In genomic region chr16:29198231-29198630, GRCh38 we compare ENCODE assay signal across 19 cellular contexts.
DNase-seq lines count a peak whose midpoint lies in the region; ATAC-seq and TF ChIP-seq lines count a peak whose summit lies in the region.
"Had no signal": no experiment of that assay in that cellular context is flagged by ENCODE, and none has a peak within 500 bp of the region (broad histone marks: within the 10 kb centered on the region; RNA-seq: fewer than 3 reads in every experiment).

No MANE protein-coding gene starts in this region.

- H3K4me1 Mint-ChIP-seq in glutamatergic neuron (ENCODE audit: low read depth, unreplicated experiment): peaks cover 12% of the 10 kb centered on the region

- no peak for TF ChIP-seq CTCF in AG04450 (IDR thresholded peaks at IDR 0.05; ENCODE audit: low read depth, low read length)
- no peak for TF ChIP-seq CTCF in HEK293 (tag by site-specific recombination; IDR thresholded peaks at IDR 0.05)
- TF ChIP-seq CTCF in glutamatergic neuron (IDR thresholded peaks at IDR 0.05; ENCODE audit: partially characterized antibody, unreplicated experiment): no peak
- no peak for TF ChIP-seq CTCF in mucosa of descending colon (IDR thresholded peaks at IDR 0.05)

- peak overlapping the region; percentile 2 for H3K4me3 Mint-ChIP-seq in glutamatergic neuron (ENCODE audit: unreplicated experiment)
- H3K4me3 Mint-ChIP-seq: CD14-positive monocyte had no signal

- ATAC-seq in mucosa of descending colon (no peak), HG03460 (IDR thresholded peaks at IDR 0.05; ENCODE audit: unreplicated experiment) (no peak)

- no peaks in the 10 kb centered on the region; the same call in 1 of the 2 replicates for H3K9me3 ChIP-seq in AG04450 (ENCODE audit: control insufficient read depth, insufficient read depth, low read length)
- H3K9me3 ChIP-seq in HEK293 (ENCODE audit: control insufficient read depth, insufficient read depth, low read depth, low read length): no peaks in the 10 kb centered on the region
- no peaks in the 10 kb centered on the region for H3K9me3 ChIP-seq in HAP-1
- H3K9me3 ChIP-seq in Karpas-422 (ENCODE audit: low read length): no peaks in the 10 kb centered on the region
- H3K9me3 ChIP-seq in mucosa of descending colon: no peaks in the 10 kb centered on the region
- H3K9me3 ChIP-seq: Caco-2 had no signal

- peaks cover 5% of the 10 kb centered on the region for H3K9me3 Mint-ChIP-seq in glutamatergic neuron (ENCODE audit: unreplicated experiment)

- intact Hi-C loops in mucosa of descending colon (cut with DNase I, micrococcal nuclease): no loop called here

- H3K27ac Mint-ChIP-seq in glutamatergic neuron (ENCODE audit: unreplicated experiment): no peak overlapping the region

- peak overlapping the region; percentile 2 for H3K27ac ChIP-seq in AG04450 (ENCODE audit: low read depth, low read length)
- no peak overlapping the region for H3K27ac ChIP-seq in HEK293 (ENCODE audit: extremely low read depth, low read depth, low read length)
- peak overlapping the region; percentile 93 for H3K27ac ChIP-seq in rectal smooth muscle tissue (ENCODE audit: low read depth, low read length)
- H3K27ac ChIP-seq in Karpas-422 (ENCODE audit: low read length): no peak overlapping the region

- H3K9me2 ChIP-seq in Karpas-422 (replicated peaks; ENCODE audit: insufficient read depth, low read length): no peaks in the 10 kb centered on the region

- peaks cover 2% of the 10 kb centered on the region for H3K27me3 Mint-ChIP-seq in glutamatergic neuron (ENCODE audit: unreplicated experiment)

- H2AFZ ChIP-seq in Karpas-422 (ENCODE audit: low read length): no peak overlapping the region

- H3K4me3 ChIP-seq in AG04450 (ENCODE audit: low read depth, low read length): no peak overlapping the region
- H3K4me3 ChIP-seq in HEK293 (ENCODE audit: low read depth, low read length): no peak overlapping the region
- H3K4me3 ChIP-seq in rectal smooth muscle tissue (ENCODE audit: low read length): no peak overlapping the region
- no peak overlapping the region for H3K4me3 ChIP-seq in HAP-1
- no peak overlapping the region for H3K4me3 ChIP-seq in Karpas-422 (ENCODE audit: low read length)
- H3K4me3 ChIP-seq in mucosa of descending colon: no peak overlapping the region

- POLR2A ChIA-PET in AG04450 (lab: Yijun Ruan, JAX) (no interaction called here), HEK293 (lab: Yijun Ruan, JAX) (no interaction called here)

- no peaks in the 10 kb centered on the region for H3K79me2 ChIP-seq in Karpas-422 (ENCODE audit: low read length)

- no peaks in the 10 kb centered on the region for H4K20me1 ChIP-seq in Karpas-422 (ENCODE audit: insufficient read depth, low read depth, low read length)

- DNase-seq in AG04450 (ENCODE audit: low read depth, low spot score): no peak
- no peak for DNase-seq in glutamatergic neuron
- no peak for DNase-seq in HAP-1 (ENCODE audit: low spot score in 2 of 2)
- no peak for DNase-seq in Karpas-422
- DNase-seq in mucosa of descending colon: no peak
- DNase-seq: AML-193, DMS153, EL, HCEC 1CT, KBM-7, NCI-H1436, NCI-H2081 treated with DMSO at 0.1 percent for 48 hours, NCI-H2227 treated with DMSO at 0.1 percent for 48 hours, NCI-H524 had no signal

- in situ Hi-C loops in HAP-1 (cut with MboI; ENCODE audit: low sequenced_read_pairs): no loop called here

- CTCF ChIA-PET in AG04450 (lab: Charles Lee) (no interaction called here), HEK293 (lab: Yijun Ruan, JAX) (no interaction called here)

- H3K9ac ChIP-seq in rectal smooth muscle tissue (ENCODE audit: low read length): no peak overlapping the region
- no peak overlapping the region for H3K9ac ChIP-seq in Karpas-422 (ENCODE audit: low read length)

- H3K27me3 ChIP-seq in AG04450 (ENCODE audit: control insufficient read depth, insufficient read depth, low read length): no peaks in the 10 kb centered on the region
- H3K27me3 ChIP-seq in rectal smooth muscle tissue (ENCODE audit: control insufficient read depth, insufficient read depth, low read length): no peaks in the 10 kb centered on the region
- no peaks in the 10 kb centered on the region for H3K27me3 ChIP-seq in HAP-1 (ENCODE audit: low read depth)
- no peaks in the 10 kb centered on the region for H3K27me3 ChIP-seq in Karpas-422 (ENCODE audit: low read length)

- no peak overlapping the region for H3K4me2 ChIP-seq in Karpas-422 (ENCODE audit: low read depth, low read length, poor library complexity, severe bottlenecking)

- H3K36me3 ChIP-seq in HEK293 (ENCODE audit: control insufficient read depth in 2 of 2, insufficient read depth in 1 of 2, low read length in 2 of 2) (no peaks in the 10 kb centered on the region), rectal smooth muscle tissue (ENCODE audit: control insufficient read depth, insufficient read depth, low read length) (no peaks in the 10 kb centered on the region), HAP-1 (replicated peaks) (no peaks in the 10 kb centered on the region), Karpas-422 (ENCODE audit: insufficient read depth, low read length) (no peaks in the 10 kb centered on the region), mucosa of descending colon (ENCODE audit: low read depth) (no peaks in the 10 kb centered on the region)

- H3K36me3 Mint-ChIP-seq in glutamatergic neuron (ENCODE audit: unreplicated experiment): no peaks in the 10 kb centered on the region

- H3K4me1 ChIP-seq in HEK293 (ENCODE audit: control insufficient read depth, insufficient read depth, low read length) (no peaks in the 10 kb centered on the region), rectal smooth muscle tissue (ENCODE audit: control insufficient read depth, insufficient read depth, low read length) (peaks cover 17% of the 10 kb centered on the region), HAP-1 (no peaks in the 10 kb centered on the region), Karpas-422 (ENCODE audit: low read length) (no peaks in the 10 kb centered on the region), mucosa of descending colon (ENCODE audit: low read depth) (no peaks in the 10 kb centered on the region)
- H3K4me1 ChIP-seq: Caco-2 had no signal

TF ChIP-seq in HEK293, 187 proteins besides CTCF, POLR2A, EP300 and RAD21 (continues in another document):
- TF ChIP-seq ZBTB17 (tag by site-specific recombination; IDR thresholded peaks at IDR 0.05) (peak; percentile 74), ZNF366 (tag by site-specific recombination; conservative IDR thresholded peaks at IDR 0.05) (0 out of 2 replicates have a peak, but pooled peaks have one; percentile 9), ZSCAN16 (tag by site-specific recombination; IDR thresholded peaks at IDR 0.05) (no peak), ZNF302 (tag by site-specific recombination; IDR thresholded peaks at IDR 0.05; ENCODE audit: low read depth) (no peak), ZBTB44 (tag by site-specific recombination; IDR thresholded peaks at IDR 0.05) (no peak), ZNF488 (tag by site-specific recombination; IDR thresholded peaks at IDR 0.05) (no peak), TSHZ1 (tag by site-specific recombination; IDR thresholded peaks at IDR 0.05; ENCODE audit: borderline replicate concordance) (no peak), ZNF112 (tag by site-specific recombination; IDR thresholded peaks at IDR 0.05) (no peak), SETDB1 (IDR thresholded peaks at IDR 0.05; ENCODE audit: insufficient read length, low read length) (no peak)

Comparison
In these comparisons a context has a peak if more than half of its experiments do, and no peak if none do; other contexts are left out.
1. H3K27ac ChIP-seq: peak in AG04450 (single experiment) and rectal smooth muscle tissue (single experiment); none in HEK293 (single experiment) and Karpas-422 (single experiment).